In genomic region chr2:64637931-64638330, GRCh38 we compare ENCODE assay signal across 11 cellular contexts. TPM values are rescaled to one million over a fixed set of nuclear protein-coding genes. Genes with fewer than 3 reads are reported as not detected.
A peak's percentile ranks its signal among the peaks of the same experiment; 100 is the strongest.
DNase-seq lines count a peak whose midpoint lies in the region; ATAC-seq and TF ChIP-seq lines count a peak whose summit lies in the region.
"Had no signal": no experiment of that assay in that cellular context is flagged by ENCODE, and none has a peak within 500 bp of the region (broad histone marks: within the 10 kb centered on the region; RNA-seq: fewer than 3 reads in every experiment).

No MANE protein-coding gene starts in this region.

- no peaks in the 10 kb centered on the region for H3K9me3 ChIP-seq in A673 (ENCODE audit: low read depth, low read length, poor library complexity, severe bottlenecking)
- H3K9me3 ChIP-seq: left lung had no signal

- CTCF ChIA-PET in A673 (lab: Charles Lee) (no interaction called here), activated B cell treated with CpG ODN at 0.5 μM for 24 hours (lab: Charles Lee) (interaction anchor here (1.3 to 1.9 kb wide), 4 partner anchors 9 to 31 kb away, joined by 3 to 6 read pairs (median 4); no protein-coding TSS in a partner anchor)

- POLR2A ChIA-PET in A673 (lab: Charles Lee; ENCODE audit: low non-redundant PET) = no interaction called here
- POLR2A ChIA-PET in activated B cell treated with CpG ODN at 0.5 μM for 24 hours (lab: Charles Lee) = interaction anchor here (0.6 to 5.9 kb wide), 4 partner anchors 8 to 201 kb away, joined by 3 to 54 read pairs (median 12); partner anchors contain the start of gene SERTAD2

- peak overlapping the region; percentile 16 for H3K27ac ChIP-seq in A673 (ENCODE audit: low read depth, low read length, poor library complexity, severe bottlenecking)

- no peak overlapping the region for H3K4me3 ChIP-seq in A673 (ENCODE audit: low read depth, low read length, poor library complexity, severe bottlenecking)
- peak overlapping the region; percentile 23 for H3K4me3 ChIP-seq in GM06990 (replicated peaks; ENCODE audit: low read depth, low read length)
- H3K4me3 ChIP-seq: left lung had no signal

- peaks cover 22% of the 10 kb centered on the region for H3K36me3 ChIP-seq in A673 (ENCODE audit: insufficient read depth, low read length, poor library complexity, severe bottlenecking)
- peaks cover 12% of the 10 kb centered on the region for H3K36me3 ChIP-seq in GM06990 (ENCODE audit: control insufficient read depth, insufficient read depth, low read length)

- peaks cover 72% of the 10 kb centered on the region for H3K4me1 ChIP-seq in A673 (ENCODE audit: insufficient read depth, low read length, poor library complexity, severe bottlenecking)

- no peaks in the 10 kb centered on the region for H3K27me3 Mint-ChIP-seq in activated B cell treated with CpG ODN at 0.5 μM for 24 hours
- no peaks in the 10 kb centered on the region for H3K27me3 Mint-ChIP-seq in chondrocyte (ENCODE audit: low read depth)

- H3K36me3 Mint-ChIP-seq in activated B cell treated with CpG ODN at 0.5 μM for 24 hours (ENCODE audit: low read depth) (peaks cover 42% of the 10 kb centered on the region), chondrocyte (ENCODE audit: low read depth) (peaks cover 14% of the 10 kb centered on the region)

- no peaks in the 10 kb centered on the region for H3K9me3 Mint-ChIP-seq in activated B cell treated with CpG ODN at 0.5 μM for 24 hours
- H3K9me3 Mint-ChIP-seq in chondrocyte (ENCODE audit: low read depth) = no peaks in the 10 kb centered on the region

- DNase-seq in A673 (ENCODE audit: low spot score) (peak; percentile 26), GM06990 (ENCODE audit: extremely low read depth, insufficient read length) (no peak), activated B cell treated with CpG ODN at 0.5 μM for 24 hours (no peak), kidney tubule cell (ENCODE audit: low spot score) (peak; percentile 39), left lobe of liver (ENCODE audit: low spot score) (no peak), chondrocyte (ENCODE audit: low spot score) (no peak)
- DNase-seq: activated CD4-positive, alpha-beta T cell treated with anti-CD3 and anti-CD28 coated beads, Interleukin-2, amount 50 U/mL, for 48 hours; NCI-H1694 had no signal

- no peaks in the 10 kb centered on the region for H3K27me3 ChIP-seq in A673 (replicated peaks; ENCODE audit: insufficient read depth, low read depth, low read length, poor library complexity)
- H3K27me3 ChIP-seq in GM06990 (replicated peaks; ENCODE audit: control insufficient read depth, insufficient read depth, low read length) = no peaks in the 10 kb centered on the region
- H3K27me3 ChIP-seq: left lung had no signal

- H3K4me1 Mint-ChIP-seq in activated B cell treated with CpG ODN at 0.5 μM for 24 hours = peaks cover 88% of the 10 kb centered on the region
- H3K4me1 Mint-ChIP-seq in chondrocyte (ENCODE audit: low read depth) = peaks cover 45% of the 10 kb centered on the region

- H3K27ac Mint-ChIP-seq in activated B cell treated with CpG ODN at 0.5 μM for 24 hours = peak overlapping the region; percentile 94
- H3K27ac Mint-ChIP-seq in chondrocyte (ENCODE audit: unreplicated experiment) = no peak overlapping the region

- BruUV-seq in A673 (replicated peaks; lab: Mats Ljungman, UMichigan) = no TSS peak

- intact Hi-C loops in A673 (cut with micrococcal nuclease; ENCODE audit: unreplicated experiment) (no loop called here), activated B cell treated with CpG ODN at 0.5 μM for 24 hours (cut with micrococcal nuclease) (loop anchor here (1.0 kb wide), 1 partner anchor 113 kb away; no protein-coding TSS in a partner anchor)

- TF ChIP-seq CTCF in A673 (conservative IDR thresholded peaks at IDR 0.05; ENCODE audit: low read depth, low read length) = no peak
- no peak for TF ChIP-seq CTCF in GM06990 (IDR thresholded peaks at IDR 0.05; ENCODE audit: insufficient read depth, low read length, poor library complexity, severe bottlenecking)
- no peak for TF ChIP-seq CTCF in activated B cell treated with CpG ODN at 0.5 μM for 24 hours (IDR thresholded peaks at IDR 0.05)
- no peak for TF ChIP-seq CTCF in chondrocyte (IDR thresholded peaks at IDR 0.05)

- ATAC-seq in activated B cell treated with CpG ODN at 0.5 μM for 24 hours (ENCODE audit: low read depth) = no peak
- ATAC-seq in HG02642 (IDR thresholded peaks at IDR 0.05; ENCODE audit: poor library complexity, unreplicated experiment) = no peak
- ATAC-seq in left lobe of liver = no peak
- no peak for ATAC-seq in GM21526 (IDR thresholded peaks at IDR 0.05; ENCODE audit: low FRiP score, unreplicated experiment)
- ATAC-seq: left lung had no signal

- H3K4me3 Mint-ChIP-seq in activated B cell treated with CpG ODN at 0.5 μM for 24 hours = peak overlapping the region; percentile 68
- no peak overlapping the region for H3K4me3 Mint-ChIP-seq in chondrocyte (ENCODE audit: unreplicated experiment)

RNA-seq across cellular contexts. Expression of gene SERTAD2, which starts 15.8 kb away (rescaled TPM):
- total RNA-seq in A673 (2021) (20.8 and 22.2 TPM in 2 replicates), activated B cell treated with CpG ODN at 0.5 μM for 24 hours (45.6 and 47.3 TPM in 2 replicates), left lobe of liver (13.8 TPM), chondrocyte (18.1 to 20.5 TPM (median 20.3 TPM) in 3 replicates)

Comparison
In these comparisons a context has a peak if more than half of its experiments do, and no peak if none do; other contexts are left out.
1. DNase-seq: peak in A673 (single experiment) and kidney tubule cell (single experiment); none in GM06990 (single experiment), activated B cell treated with CpG ODN at 0.5 μM for 24 hours (single experiment), left lobe of liver (single experiment) and chondrocyte (single experiment).